19 cellular contexts compared by ENCODE assay signal in genomic region chrX:15430584-15430983, GRCh38. TPM values are rescaled to one million over a fixed set of nuclear protein-coding genes. Genes with fewer than 3 reads are reported as not detected.
DNase-seq lines count a peak whose midpoint lies in the region; ATAC-seq and TF ChIP-seq lines count a peak whose summit lies in the region.
"Had no signal": no experiment of that assay in that cellular context is flagged by ENCODE, and none has a peak within 500 bp of the region (broad histone marks: within the 10 kb centered on the region; RNA-seq: fewer than 3 reads in every experiment).

No MANE protein-coding gene starts in this region.

- no peaks in the 10 kb centered on the region for H3K36me3 ChIP-seq in neutrophil

- TF ChIP-seq CTCF in HFF-Myc (IDR thresholded peaks at IDR 0.05; ENCODE audit: low read depth, low read length, missing control alignments) (no peak), neutrophil (IDR thresholded peaks at IDR 0.05) (no peak)

- H3K27ac ChIP-seq in neutrophil = peak overlapping the region; percentile 43

- H3K4me1 ChIP-seq in neutrophil (ENCODE audit: control insufficient read depth in 1 of 2, insufficient read depth in 1 of 2, low read depth in 1 of 2, low read length in 1 of 2) = peaks cover 12 to 15% of the 10 kb centered on the region in 2 experiments

- peak; percentile 16 for DNase-seq in AG20443 (ENCODE audit: low spot score)
- DNase-seq in HFF-Myc (ENCODE audit: extremely low read depth, low read depth) = peak; percentile 53
- DNase-seq in dermis blood vessel endothelial cell = peak; percentile 46
- no peak for DNase-seq in NCI-H1105 (lab: John Stamatoyannopoulos, UW)
- no peak for DNase-seq in T-helper 2 cell
- DNase-seq: CD4-positive, CD25-positive, alpha-beta regulatory T cell; COR-L47; DMS 273 treated with DMSO at 0.1 percent for 48 hours; DND-41; HFFc6; KG1; NCI-H1417; NCI-H187 treated with DMSO at 0.1 percent for 48 hours; NCI-H226; NCI-H524 had no signal

- no peaks in the 10 kb centered on the region for H3K9me3 ChIP-seq in neutrophil

- ATAC-seq in HG03280 (IDR thresholded peaks at IDR 0.05; ENCODE audit: unreplicated experiment) = no peak
- ATAC-seq: HepG2 had no signal

- no peaks in the 10 kb centered on the region for H3K27me3 ChIP-seq in neutrophil

- no peak overlapping the region for H3K4me3 ChIP-seq in HFF-Myc (replicated peaks; ENCODE audit: low read depth, low read length)
- no peak overlapping the region for H3K4me3 ChIP-seq in neutrophil (ENCODE audit: low read depth in 1 of 2, low read length in 1 of 2)

RNA-seq across cellular contexts. Expression of gene VEGFD, which starts 46.4 kb away (rescaled TPM):
- 0.17 and 0.37 TPM in 2 replicates for total RNA-seq in dermis blood vessel endothelial cell
- total RNA-seq: B cell; CD4-positive, CD25-positive, alpha-beta regulatory T cell; HFFc6 had no signal

Comparison
In these comparisons a context has a peak if more than half of its experiments do, and no peak if none do; other contexts are left out.
1. DNase-seq: peak in AG20443 (single experiment), HFF-Myc (single experiment) and dermis blood vessel endothelial cell (single experiment); none in NCI-H1105 (single experiment) and T-helper 2 cell (0 of 5).